In genomic region chr18:37565985-37566478, GRCh38 we compare ENCODE assay signal across 8 cellular contexts. TPM values are rescaled to one million over a fixed set of nuclear protein-coding genes. Genes with fewer than 3 reads are reported as not detected.
DNase-seq lines count a peak whose midpoint lies in the region; ATAC-seq and TF ChIP-seq lines count a peak whose summit lies in the region.

No MANE protein-coding gene starts in this region.

- intact Hi-C loops in CD4-positive, alpha-beta T cell (cut with DNase I, micrococcal nuclease), result no loop called here

- DNase-seq in MG63 (peak; percentile 46), brain microvascular endothelial cell (peak; percentile 5), iPS-NIHi11 (ENCODE audit: low spot score) (peak; percentile 87), GDM1 (lab: John Stamatoyannopoulos, UW) (no peak)
- DNase-seq in stimulated activated naive CD8-positive, alpha-beta T cell treated with anti-CD3 and anti-CD28 coated beads, Interleukin-15, amount 100 ng/mL, for 72 hours, result no peak
- no peak for DNase-seq in CD4-positive, alpha-beta T cell

- peak overlapping the region; percentile 27 for H3K4me3 ChIP-seq in MG63
- peak overlapping the region; percentile 15 for H3K4me3 ChIP-seq in brain microvascular endothelial cell (ENCODE audit: low read depth, low read length)

- H3K4me3 Mint-ChIP-seq in stimulated activated naive CD8-positive, alpha-beta T cell treated with anti-CD3 and anti-CD28 coated beads, Interleukin-15, amount 100 ng/mL, for 72 hours, result peak overlapping the region; percentile 30 to 56
- H3K4me3 Mint-ChIP-seq in CD4-positive, alpha-beta T cell, result no peak overlapping the region

- no peaks in the 10 kb centered on the region for H3K9me3 Mint-ChIP-seq in stimulated activated naive CD8-positive, alpha-beta T cell treated with anti-CD3 and anti-CD28 coated beads, Interleukin-15, amount 100 ng/mL, for 72 hours
- H3K9me3 Mint-ChIP-seq in CD4-positive, alpha-beta T cell, result no peaks in the 10 kb centered on the region

- POLR2A ChIA-PET in CD4-positive, alpha-beta T cell (lab: Charles Lee), result no interaction called here

- H3K9me3 ChIP-seq in MG63, result no peaks in the 10 kb centered on the region
- H3K9me3 ChIP-seq in CD4-positive, alpha-beta T cell (ENCODE audit: control insufficient read depth, low read length), result no peaks in the 10 kb centered on the region

- no peak for ATAC-seq in stimulated activated naive CD8-positive, alpha-beta T cell treated with anti-CD3 and anti-CD28 coated beads, Interleukin-15, amount 100 ng/mL, for 72 hours
- no peak for ATAC-seq in CD4-positive, alpha-beta T cell (ENCODE audit: poor library complexity)
- ATAC-seq in HG03439 (IDR thresholded peaks at IDR 0.05; ENCODE audit: unreplicated experiment), result no peak

- H3K36me3 ChIP-seq in MG63 (no peaks in the 10 kb centered on the region), brain microvascular endothelial cell (replicated peaks) (no peaks in the 10 kb centered on the region)

- CTCF ChIA-PET in CD4-positive, alpha-beta T cell (lab: Charles Lee), result no interaction called here

- H3K27me3 ChIP-seq in MG63 (peaks cover 53% of the 10 kb centered on the region), brain microvascular endothelial cell (replicated peaks) (peaks cover 42% of the 10 kb centered on the region)
- peaks cover 76% of the 10 kb centered on the region for H3K27me3 ChIP-seq in CD4-positive, alpha-beta T cell (ENCODE audit: control insufficient read depth, insufficient read depth, low read length)

- in situ Hi-C loops in brain microvascular endothelial cell (cut with HindIII; ENCODE audit: low pct_ligation_motif_present, low sequenced_read_pairs), result no loop called here

- H3K4me1 Mint-ChIP-seq in stimulated activated naive CD8-positive, alpha-beta T cell treated with anti-CD3 and anti-CD28 coated beads, Interleukin-15, amount 100 ng/mL, for 72 hours, result peaks cover 23% of the 10 kb centered on the region
- peaks cover 14% of the 10 kb centered on the region for H3K4me1 Mint-ChIP-seq in CD4-positive, alpha-beta T cell (ENCODE audit: low read depth)

- TF ChIP-seq CTCF in C4-2B (conservative IDR thresholded peaks at IDR 0.05) (no peak), brain microvascular endothelial cell (IDR thresholded peaks at IDR 0.05; ENCODE audit: low read depth, low read length, missing control alignments) (no peak)
- TF ChIP-seq CTCF in CD4-positive, alpha-beta T cell (IDR thresholded peaks at IDR 0.05), result no peak

- H3K27me3 Mint-ChIP-seq in stimulated activated naive CD8-positive, alpha-beta T cell treated with anti-CD3 and anti-CD28 coated beads, Interleukin-15, amount 100 ng/mL, for 72 hours, result peaks cover 85% of the 10 kb centered on the region
- peaks cover 82% of the 10 kb centered on the region for H3K27me3 Mint-ChIP-seq in CD4-positive, alpha-beta T cell

- H3K27ac ChIP-seq in C4-2B (peak overlapping the region; percentile 26; the same call in 1 of the 2 replicates), brain microvascular endothelial cell (no peak overlapping the region)
- no peak overlapping the region for H3K27ac ChIP-seq in CD4-positive, alpha-beta T cell (ENCODE audit: low read depth, low read length)

- no peaks in the 10 kb centered on the region for H3K36me3 Mint-ChIP-seq in CD4-positive, alpha-beta T cell (ENCODE audit: low read depth)

- no peak overlapping the region for H3K27ac Mint-ChIP-seq in stimulated activated naive CD8-positive, alpha-beta T cell treated with anti-CD3 and anti-CD28 coated beads, Interleukin-15, amount 100 ng/mL, for 72 hours
- no peak overlapping the region for H3K27ac Mint-ChIP-seq in CD4-positive, alpha-beta T cell

RNA-seq across cellular contexts. Expression of gene CELF4, which starts 0.4 kb away (rescaled TPM):
- not detected in 2 replicates for total RNA-seq in MG63 (2014; rRNA removed; shearing (Covaris generic); ENCODE audit: low replicate concordance)
- not detected for total RNA-seq in CD4-positive, alpha-beta T cell

Comparison
In these comparisons a context has a peak if more than half of its experiments do, and no peak if none do; other contexts are left out.
1. DNase-seq: peak in MG63 (single experiment), brain microvascular endothelial cell (single experiment) and iPS-NIHi11 (single experiment); none in stimulated activated naive CD8-positive, alpha-beta T cell treated with anti-CD3 and anti-CD28 coated beads, Interleukin-15, amount 100 ng/mL, for 72 hours (0 of 2), GDM1 (single experiment) and CD4-positive, alpha-beta T cell (0 of 10).